1 cellular context compared by ENCODE assay signal in genomic region chr18:75208055-75208835, GRCh38.
TF ChIP-seq lines count a peak whose summit lies in the region.

No MANE protein-coding gene starts in this region.

TF ChIP-seq in HepG2, 621 proteins besides CTCF, POLR2A, EP300 and RAD21 (continued from another document and continues in another):
- TF ChIP-seq ARID4A (CRISPR knock-in tag; IDR thresholded peaks at IDR 0.05; ENCODE audit: borderline replicate concordance) (peak; percentile 64; the same call in 1 of the 2 replicates), EHMT2 (IDR thresholded peaks at IDR 0.05; ENCODE audit: borderline replicate concordance, low read depth, low read length) (no peak), RARA (CRISPR knock-in tag; IDR thresholded peaks at IDR 0.05) (no peak), ZNF354B (CRISPR knock-in tag; IDR thresholded peaks at IDR 0.05) (0 out of 2 replicates have a peak, but pooled peaks have one; percentile 52), TCF7 (IDR thresholded peaks at IDR 0.05; ENCODE audit: low read depth) (no peak), SALL1 (CRISPR knock-in tag; IDR thresholded peaks at IDR 0.05) (peak; percentile 40; the same call in 1 of the 2 replicates), ZNF607 (CRISPR knock-in tag; IDR thresholded peaks at IDR 0.05; ENCODE audit: borderline replicate concordance) (0 out of 2 replicates have a peak, but pooled peaks have one; percentile 13), TFDP1 (CRISPR knock-in tag; IDR thresholded peaks at IDR 0.05; ENCODE audit: borderline replicate concordance) (peak; percentile 13; the same call in 1 of the 2 replicates), MXD3 (CRISPR knock-in tag; IDR thresholded peaks at IDR 0.05) (peak; percentile 56; the same call in 1 of the 2 replicates), NR2F6 (IDR thresholded peaks at IDR 0.05) (no peak), NR2F6 (CRISPR knock-in tag; IDR thresholded peaks at IDR 0.05) (0 out of 2 replicates have a peak, but pooled peaks have one; percentile 7), RORA (CRISPR knock-in tag; IDR thresholded peaks at IDR 0.05) (no peak), ATAD3A (CRISPR knock-in tag; IDR thresholded peaks at IDR 0.05) (peak; percentile 75; the same call in 1 of the 2 replicates), ZNF841 (CRISPR knock-in tag; IDR thresholded peaks at IDR 0.05; ENCODE audit: borderline replicate concordance) (0 out of 2 replicates have a peak, but pooled peaks have one; percentile 25), KAT8 (CRISPR knock-in tag; IDR thresholded peaks at IDR 0.05) (no peak), PHF20 (CRISPR knock-in tag; IDR thresholded peaks at IDR 0.05) (no peak), ZNF430 (CRISPR knock-in tag; IDR thresholded peaks at IDR 0.05) (peak; percentile 66; the same call in 1 of the 2 replicates), HOXA7 (CRISPR knock-in tag; IDR thresholded peaks at IDR 0.05) (0 out of 2 replicates have a peak, but pooled peaks have one; percentile 52), RXRA (CRISPR knock-in tag; IDR thresholded peaks at IDR 0.05) (peak; percentile 39; the same call in 1 of the 2 replicates), ATRX (CRISPR knock-in tag; IDR thresholded peaks at IDR 0.05; ENCODE audit: borderline replicate concordance) (no peak), HDAC1 (CRISPR knock-in tag; IDR thresholded peaks at IDR 0.05) (peak; percentile 56; the same call in 1 of the 2 replicates), NFAT5 (CRISPR knock-in tag; IDR thresholded peaks at IDR 0.05) (no peak), ZNF572 (CRISPR knock-in tag; IDR thresholded peaks at IDR 0.05) (0 out of 2 replicates have a peak, but pooled peaks have one; percentile 25), U2AF2 (IDR thresholded peaks at IDR 0.05; ENCODE audit: low read depth, low read length) (no peak), SRSF1 (optimal IDR thresholded peaks at IDR 0.05; ENCODE audit: low read depth, low read length) (no peak), KMT2A (CRISPR knock-in tag; IDR thresholded peaks at IDR 0.05) (peak; percentile 74), ZNF251 (CRISPR knock-in tag; IDR thresholded peaks at IDR 0.05) (no peak), ZC3H13 (CRISPR knock-in tag; IDR thresholded peaks at IDR 0.05) (peak; percentile 59), DR1 (CRISPR knock-in tag; IDR thresholded peaks at IDR 0.05) (no peak), ATF7-NPFF (CRISPR knock-in tag; IDR thresholded peaks at IDR 0.05; ENCODE audit: low read depth) (no peak), STAT5B (CRISPR knock-in tag; IDR thresholded peaks at IDR 0.05) (0 out of 2 replicates have a peak, but pooled peaks have one; percentile 2)
- TF ChIP-seq, protein P1, sequence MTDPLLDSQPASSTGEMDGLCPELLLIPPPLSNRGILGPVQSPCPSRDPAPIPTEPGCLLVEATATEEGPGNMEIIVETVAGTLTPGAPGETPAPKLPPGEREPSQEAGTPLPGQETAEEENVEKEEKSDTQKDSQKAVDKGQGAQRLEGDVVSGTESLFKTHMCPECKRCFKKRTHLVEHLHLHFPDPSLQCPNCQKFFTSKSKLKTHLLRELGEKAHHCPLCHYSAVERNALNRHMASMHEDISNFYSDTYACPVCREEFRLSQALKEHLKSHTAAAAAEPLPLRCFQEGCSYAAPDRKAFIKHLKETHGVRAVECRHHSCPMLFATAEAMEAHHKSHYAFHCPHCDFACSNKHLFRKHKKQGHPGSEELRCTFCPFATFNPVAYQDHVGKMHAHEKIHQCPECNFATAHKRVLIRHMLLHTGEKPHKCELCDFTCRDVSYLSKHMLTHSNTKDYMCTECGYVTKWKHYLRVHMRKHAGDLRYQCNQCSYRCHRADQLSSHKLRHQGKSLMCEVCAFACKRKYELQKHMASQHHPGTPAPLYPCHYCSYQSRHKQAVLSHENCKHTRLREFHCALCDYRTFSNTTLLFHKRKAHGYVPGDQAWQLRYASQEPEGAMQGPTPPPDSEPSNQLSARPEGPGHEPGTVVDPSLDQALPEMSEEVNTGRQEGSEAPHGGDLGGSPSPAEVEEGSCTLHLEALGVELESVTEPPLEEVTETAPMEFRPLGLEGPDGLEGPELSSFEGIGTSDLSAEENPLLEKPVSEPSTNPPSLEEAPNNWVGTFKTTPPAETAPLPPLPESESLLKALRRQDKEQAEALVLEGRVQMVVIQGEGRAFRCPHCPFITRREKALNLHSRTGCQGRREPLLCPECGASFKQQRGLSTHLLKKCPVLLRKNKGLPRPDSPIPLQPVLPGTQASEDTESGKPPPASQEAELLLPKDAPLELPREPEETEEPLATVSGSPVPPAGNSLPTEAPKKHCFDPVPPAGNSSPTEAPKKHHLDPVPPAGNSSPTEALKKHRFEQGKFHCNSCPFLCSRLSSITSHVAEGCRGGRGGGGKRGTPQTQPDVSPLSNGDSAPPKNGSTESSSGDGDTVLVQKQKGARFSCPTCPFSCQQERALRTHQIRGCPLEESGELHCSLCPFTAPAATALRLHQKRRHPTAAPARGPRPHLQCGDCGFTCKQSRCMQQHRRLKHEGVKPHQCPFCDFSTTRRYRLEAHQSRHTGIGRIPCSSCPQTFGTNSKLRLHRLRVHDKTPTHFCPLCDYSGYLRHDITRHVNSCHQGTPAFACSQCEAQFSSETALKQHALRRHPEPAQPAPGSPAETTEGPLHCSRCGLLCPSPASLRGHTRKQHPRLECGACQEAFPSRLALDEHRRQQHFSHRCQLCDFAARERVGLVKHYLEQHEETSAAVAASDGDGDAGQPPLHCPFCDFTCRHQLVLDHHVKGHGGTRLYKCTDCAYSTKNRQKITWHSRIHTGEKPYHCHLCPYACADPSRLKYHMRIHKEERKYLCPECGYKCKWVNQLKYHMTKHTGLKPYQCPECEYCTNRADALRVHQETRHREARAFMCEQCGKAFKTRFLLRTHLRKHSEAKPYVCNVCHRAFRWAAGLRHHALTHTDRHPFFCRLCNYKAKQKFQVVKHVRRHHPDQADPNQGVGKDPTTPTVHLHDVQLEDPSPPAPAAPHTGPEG (CRISPR knock-in tag; IDR thresholded peaks at IDR 0.05), result peak; percentile 77
- TF ChIP-seq, protein P2, sequence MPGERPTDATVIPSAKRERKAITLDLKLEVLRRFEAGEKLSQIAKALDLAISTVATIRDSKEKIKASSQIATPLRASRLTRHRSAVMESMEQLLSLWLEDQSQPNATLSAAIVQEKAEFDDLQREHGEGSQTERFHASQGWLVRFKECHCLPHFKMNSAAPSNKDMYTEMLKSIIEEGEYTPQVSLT (CRISPR knock-in tag; IDR thresholded peaks at IDR 0.05; ENCODE audit: borderline replicate concordance, low read depth), result no peak
- TF ChIP-seq, protein P3, sequence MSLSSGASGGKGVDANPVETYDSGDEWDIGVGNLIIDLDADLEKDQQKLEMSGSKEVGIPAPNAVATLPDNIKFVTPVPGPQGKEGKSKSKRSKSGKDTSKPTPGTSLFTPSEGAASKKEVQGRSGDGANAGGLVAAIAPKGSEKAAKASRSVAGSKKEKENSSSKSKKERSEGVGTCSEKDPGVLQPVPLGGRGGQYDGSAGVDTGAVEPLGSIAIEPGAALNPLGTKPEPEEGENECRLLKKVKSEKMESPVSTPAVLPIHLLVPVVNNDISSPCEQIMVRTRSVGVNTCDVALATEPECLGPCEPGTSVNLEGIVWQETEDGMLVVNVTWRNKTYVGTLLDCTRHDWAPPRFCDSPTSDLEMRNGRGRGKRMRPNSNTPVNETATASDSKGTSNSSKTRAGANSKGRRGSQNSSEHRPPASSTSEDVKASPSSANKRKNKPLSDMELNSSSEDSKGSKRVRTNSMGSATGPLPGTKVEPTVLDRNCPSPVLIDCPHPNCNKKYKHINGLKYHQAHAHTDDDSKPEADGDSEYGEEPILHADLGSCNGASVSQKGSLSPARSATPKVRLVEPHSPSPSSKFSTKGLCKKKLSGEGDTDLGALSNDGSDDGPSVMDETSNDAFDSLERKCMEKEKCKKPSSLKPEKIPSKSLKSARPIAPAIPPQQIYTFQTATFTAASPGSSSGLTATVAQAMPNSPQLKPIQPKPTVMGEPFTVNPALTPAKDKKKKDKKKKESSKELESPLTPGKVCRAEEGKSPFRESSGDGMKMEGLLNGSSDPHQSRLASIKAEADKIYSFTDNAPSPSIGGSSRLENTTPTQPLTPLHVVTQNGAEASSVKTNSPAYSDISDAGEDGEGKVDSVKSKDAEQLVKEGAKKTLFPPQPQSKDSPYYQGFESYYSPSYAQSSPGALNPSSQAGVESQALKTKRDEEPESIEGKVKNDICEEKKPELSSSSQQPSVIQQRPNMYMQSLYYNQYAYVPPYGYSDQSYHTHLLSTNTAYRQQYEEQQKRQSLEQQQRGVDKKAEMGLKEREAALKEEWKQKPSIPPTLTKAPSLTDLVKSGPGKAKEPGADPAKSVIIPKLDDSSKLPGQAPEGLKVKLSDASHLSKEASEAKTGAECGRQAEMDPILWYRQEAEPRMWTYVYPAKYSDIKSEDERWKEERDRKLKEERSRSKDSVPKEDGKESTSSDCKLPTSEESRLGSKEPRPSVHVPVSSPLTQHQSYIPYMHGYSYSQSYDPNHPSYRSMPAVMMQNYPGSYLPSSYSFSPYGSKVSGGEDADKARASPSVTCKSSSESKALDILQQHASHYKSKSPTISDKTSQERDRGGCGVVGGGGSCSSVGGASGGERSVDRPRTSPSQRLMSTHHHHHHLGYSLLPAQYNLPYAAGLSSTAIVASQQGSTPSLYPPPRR (CRISPR knock-in tag; IDR thresholded peaks at IDR 0.05; ENCODE audit: borderline replicate concordance), result 0 out of 2 replicates have a peak, but pooled peaks have one; percentile 28
